Comparison of ENCODE assay signal across 1 cellular context in genomic region chr9:136441681-136442245, GRCh38.
TF ChIP-seq lines count a peak whose summit lies in the region.

No MANE protein-coding gene starts in this region.

TF ChIP-seq in HepG2, 621 proteins besides CTCF, POLR2A, EP300 and RAD21 (continued from another document and continues in another):
- TF ChIP-seq, protein P1, sequence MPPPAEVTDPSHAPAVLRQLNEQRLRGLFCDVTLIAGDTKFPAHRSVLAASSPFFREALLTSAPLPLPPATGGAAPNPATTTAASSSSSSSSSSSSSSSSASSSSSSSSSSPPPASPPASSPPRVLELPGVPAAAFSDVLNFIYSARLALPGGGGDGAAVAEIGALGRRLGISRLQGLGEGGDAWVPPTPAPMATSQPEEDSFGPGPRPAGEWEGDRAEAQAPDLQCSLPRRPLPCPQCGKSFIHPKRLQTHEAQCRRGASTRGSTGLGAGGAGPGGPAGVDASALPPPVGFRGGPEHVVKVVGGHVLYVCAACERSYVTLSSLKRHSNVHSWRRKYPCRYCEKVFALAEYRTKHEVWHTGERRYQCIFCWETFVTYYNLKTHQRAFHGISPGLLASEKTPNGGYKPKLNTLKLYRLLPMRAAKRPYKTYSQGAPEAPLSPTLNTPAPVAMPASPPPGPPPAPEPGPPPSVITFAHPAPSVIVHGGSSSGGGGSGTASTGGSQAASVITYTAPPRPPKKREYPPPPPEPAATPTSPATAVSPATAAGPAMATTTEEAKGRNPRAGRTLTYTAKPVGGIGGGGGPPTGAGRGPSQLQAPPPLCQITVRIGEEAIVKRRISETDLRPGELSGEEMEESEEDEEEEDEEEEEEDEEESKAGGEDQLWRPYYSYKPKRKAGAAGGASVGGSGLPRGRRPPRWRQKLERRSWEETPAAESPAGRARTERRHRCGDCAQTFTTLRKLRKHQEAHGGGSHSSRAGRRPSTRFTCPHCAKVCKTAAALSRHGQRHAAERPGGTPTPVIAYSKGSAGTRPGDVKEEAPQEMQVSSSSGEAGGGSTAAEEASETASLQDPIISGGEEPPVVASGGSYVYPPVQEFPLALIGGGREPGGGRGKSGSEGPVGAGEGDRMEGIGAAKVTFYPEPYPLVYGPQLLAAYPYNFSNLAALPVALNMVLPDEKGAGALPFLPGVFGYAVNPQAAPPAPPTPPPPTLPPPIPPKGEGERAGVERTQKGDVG (CRISPR knock-in tag; IDR thresholded peaks at IDR 0.05; ENCODE audit: borderline replicate concordance): no peak
- no peak for TF ChIP-seq RFX5 (IDR thresholded peaks at IDR 0.05; ENCODE audit: low read depth, low read length)
- TF ChIP-seq, protein P2, sequence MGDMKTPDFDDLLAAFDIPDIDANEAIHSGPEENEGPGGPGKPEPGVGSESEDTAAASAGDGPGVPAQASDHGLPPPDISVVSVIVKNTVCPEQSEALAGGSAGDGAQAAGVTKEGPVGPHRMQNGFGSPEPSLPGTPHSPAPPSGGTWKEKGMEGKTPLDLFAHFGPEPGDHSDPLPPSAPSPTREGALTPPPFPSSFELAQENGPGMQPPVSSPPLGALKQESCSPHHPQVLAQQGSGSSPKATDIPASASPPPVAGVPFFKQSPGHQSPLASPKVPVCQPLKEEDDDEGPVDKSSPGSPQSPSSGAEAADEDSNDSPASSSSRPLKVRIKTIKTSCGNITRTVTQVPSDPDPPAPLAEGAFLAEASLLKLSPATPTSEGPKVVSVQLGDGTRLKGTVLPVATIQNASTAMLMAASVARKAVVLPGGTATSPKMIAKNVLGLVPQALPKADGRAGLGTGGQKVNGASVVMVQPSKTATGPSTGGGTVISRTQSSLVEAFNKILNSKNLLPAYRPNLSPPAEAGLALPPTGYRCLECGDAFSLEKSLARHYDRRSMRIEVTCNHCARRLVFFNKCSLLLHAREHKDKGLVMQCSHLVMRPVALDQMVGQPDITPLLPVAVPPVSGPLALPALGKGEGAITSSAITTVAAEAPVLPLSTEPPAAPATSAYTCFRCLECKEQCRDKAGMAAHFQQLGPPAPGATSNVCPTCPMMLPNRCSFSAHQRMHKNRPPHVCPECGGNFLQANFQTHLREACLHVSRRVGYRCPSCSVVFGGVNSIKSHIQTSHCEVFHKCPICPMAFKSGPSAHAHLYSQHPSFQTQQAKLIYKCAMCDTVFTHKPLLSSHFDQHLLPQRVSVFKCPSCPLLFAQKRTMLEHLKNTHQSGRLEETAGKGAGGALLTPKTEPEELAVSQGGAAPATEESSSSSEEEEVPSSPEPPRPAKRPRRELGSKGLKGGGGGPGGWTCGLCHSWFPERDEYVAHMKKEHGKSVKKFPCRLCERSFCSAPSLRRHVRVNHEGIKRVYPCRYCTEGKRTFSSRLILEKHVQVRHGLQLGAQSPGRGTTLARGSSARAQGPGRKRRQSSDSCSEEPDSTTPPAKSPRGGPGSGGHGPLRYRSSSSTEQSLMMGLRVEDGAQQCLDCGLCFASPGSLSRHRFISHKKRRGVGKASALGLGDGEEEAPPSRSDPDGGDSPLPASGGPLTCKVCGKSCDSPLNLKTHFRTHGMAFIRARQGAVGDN (CRISPR knock-in tag; IDR thresholded peaks at IDR 0.05): peak; percentile 95
- TF ChIP-seq, protein P3, sequence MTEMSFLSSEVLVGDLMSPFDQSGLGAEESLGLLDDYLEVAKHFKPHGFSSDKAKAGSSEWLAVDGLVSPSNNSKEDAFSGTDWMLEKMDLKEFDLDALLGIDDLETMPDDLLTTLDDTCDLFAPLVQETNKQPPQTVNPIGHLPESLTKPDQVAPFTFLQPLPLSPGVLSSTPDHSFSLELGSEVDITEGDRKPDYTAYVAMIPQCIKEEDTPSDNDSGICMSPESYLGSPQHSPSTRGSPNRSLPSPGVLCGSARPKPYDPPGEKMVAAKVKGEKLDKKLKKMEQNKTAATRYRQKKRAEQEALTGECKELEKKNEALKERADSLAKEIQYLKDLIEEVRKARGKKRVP (CRISPR knock-in tag; IDR thresholded peaks at IDR 0.05): peak in 1 of 2 experiments; percentile 50; a peak in 2 of 4 replicates
- no peak for TF ChIP-seq ZNF292 (CRISPR knock-in tag; IDR thresholded peaks at IDR 0.05; ENCODE audit: borderline replicate concordance, low read depth)
- no peak for TF ChIP-seq ZNF543 (CRISPR knock-in tag; IDR thresholded peaks at IDR 0.05)
- no peak for TF ChIP-seq CHD2 (IDR thresholded peaks at IDR 0.05; ENCODE audit: low read depth, low read length)
- TF ChIP-seq ATRX (CRISPR knock-in tag; IDR thresholded peaks at IDR 0.05; ENCODE audit: borderline replicate concordance): no peak
- TF ChIP-seq, protein P4, sequence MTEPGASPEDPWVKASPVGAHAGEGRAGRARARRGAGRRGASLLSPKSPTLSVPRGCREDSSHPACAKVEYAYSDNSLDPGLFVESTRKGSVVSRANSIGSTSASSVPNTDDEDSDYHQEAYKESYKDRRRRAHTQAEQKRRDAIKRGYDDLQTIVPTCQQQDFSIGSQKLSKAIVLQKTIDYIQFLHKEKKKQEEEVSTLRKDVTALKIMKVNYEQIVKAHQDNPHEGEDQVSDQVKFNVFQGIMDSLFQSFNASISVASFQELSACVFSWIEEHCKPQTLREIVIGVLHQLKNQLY (CRISPR knock-in tag; IDR thresholded peaks at IDR 0.05): peak; percentile 51; the same call in 1 of the 2 replicates
- TF ChIP-seq, protein P5, sequence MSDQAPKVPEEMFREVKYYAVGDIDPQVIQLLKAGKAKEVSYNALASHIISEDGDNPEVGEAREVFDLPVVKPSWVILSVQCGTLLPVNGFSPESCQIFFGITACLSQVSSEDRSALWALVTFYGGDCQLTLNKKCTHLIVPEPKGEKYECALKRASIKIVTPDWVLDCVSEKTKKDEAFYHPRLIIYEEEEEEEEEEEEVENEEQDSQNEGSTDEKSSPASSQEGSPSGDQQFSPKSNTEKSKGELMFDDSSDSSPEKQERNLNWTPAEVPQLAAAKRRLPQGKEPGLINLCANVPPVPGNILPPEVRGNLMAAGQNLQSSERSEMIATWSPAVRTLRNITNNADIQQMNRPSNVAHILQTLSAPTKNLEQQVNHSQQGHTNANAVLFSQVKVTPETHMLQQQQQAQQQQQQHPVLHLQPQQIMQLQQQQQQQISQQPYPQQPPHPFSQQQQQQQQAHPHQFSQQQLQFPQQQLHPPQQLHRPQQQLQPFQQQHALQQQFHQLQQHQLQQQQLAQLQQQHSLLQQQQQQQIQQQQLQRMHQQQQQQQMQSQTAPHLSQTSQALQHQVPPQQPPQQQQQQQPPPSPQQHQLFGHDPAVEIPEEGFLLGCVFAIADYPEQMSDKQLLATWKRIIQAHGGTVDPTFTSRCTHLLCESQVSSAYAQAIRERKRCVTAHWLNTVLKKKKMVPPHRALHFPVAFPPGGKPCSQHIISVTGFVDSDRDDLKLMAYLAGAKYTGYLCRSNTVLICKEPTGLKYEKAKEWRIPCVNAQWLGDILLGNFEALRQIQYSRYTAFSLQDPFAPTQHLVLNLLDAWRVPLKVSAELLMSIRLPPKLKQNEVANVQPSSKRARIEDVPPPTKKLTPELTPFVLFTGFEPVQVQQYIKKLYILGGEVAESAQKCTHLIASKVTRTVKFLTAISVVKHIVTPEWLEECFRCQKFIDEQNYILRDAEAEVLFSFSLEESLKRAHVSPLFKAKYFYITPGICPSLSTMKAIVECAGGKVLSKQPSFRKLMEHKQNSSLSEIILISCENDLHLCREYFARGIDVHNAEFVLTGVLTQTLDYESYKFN (CRISPR knock-in tag; conservative IDR thresholded peaks at IDR 0.05): peak; percentile 28; the same call in 1 of the 2 replicates
- TF ChIP-seq FOXJ3 (CRISPR knock-in tag; IDR thresholded peaks at IDR 0.05; ENCODE audit: borderline replicate concordance): no peak
- TF ChIP-seq ZNF326 (CRISPR knock-in tag; IDR thresholded peaks at IDR 0.05; ENCODE audit: borderline replicate concordance): no peak
- no peak for TF ChIP-seq ZNF672 (CRISPR knock-in tag; IDR thresholded peaks at IDR 0.05)
- no peak for TF ChIP-seq KAT7 (CRISPR knock-in tag; IDR thresholded peaks at IDR 0.05; ENCODE audit: borderline replicate concordance)
- 0 out of 2 replicates have a peak, but pooled peaks have one; percentile 53 for TF ChIP-seq ZNF605 (CRISPR knock-in tag; IDR thresholded peaks at IDR 0.05)
- no peak for TF ChIP-seq ZNF354B (CRISPR knock-in tag; IDR thresholded peaks at IDR 0.05)
- no peak for TF ChIP-seq MTF2 (CRISPR knock-in tag; IDR thresholded peaks at IDR 0.05; ENCODE audit: borderline replicate concordance)
- TF ChIP-seq ZNF329 (CRISPR knock-in tag; IDR thresholded peaks at IDR 0.05; ENCODE audit: low read depth): no peak
- TF ChIP-seq ZFY (CRISPR knock-in tag; IDR thresholded peaks at IDR 0.05): peak; percentile 47; the same call in 1 of the 2 replicates
- no peak for TF ChIP-seq HINFP (CRISPR knock-in tag; IDR thresholded peaks at IDR 0.05; ENCODE audit: low read depth)
- no peak for TF ChIP-seq ZNF614 (CRISPR knock-in tag; IDR thresholded peaks at IDR 0.05; ENCODE audit: borderline replicate concordance)
- TF ChIP-seq PHF5A (CRISPR knock-in tag; IDR thresholded peaks at IDR 0.05; ENCODE audit: low read depth, unreplicated experiment): peak; percentile 18
- no peak for TF ChIP-seq TCF12 (IDR thresholded peaks at IDR 0.05)
- TF ChIP-seq TCF12 (CRISPR knock-in tag; IDR thresholded peaks at IDR 0.05): no peak
- TF ChIP-seq, protein P6, sequence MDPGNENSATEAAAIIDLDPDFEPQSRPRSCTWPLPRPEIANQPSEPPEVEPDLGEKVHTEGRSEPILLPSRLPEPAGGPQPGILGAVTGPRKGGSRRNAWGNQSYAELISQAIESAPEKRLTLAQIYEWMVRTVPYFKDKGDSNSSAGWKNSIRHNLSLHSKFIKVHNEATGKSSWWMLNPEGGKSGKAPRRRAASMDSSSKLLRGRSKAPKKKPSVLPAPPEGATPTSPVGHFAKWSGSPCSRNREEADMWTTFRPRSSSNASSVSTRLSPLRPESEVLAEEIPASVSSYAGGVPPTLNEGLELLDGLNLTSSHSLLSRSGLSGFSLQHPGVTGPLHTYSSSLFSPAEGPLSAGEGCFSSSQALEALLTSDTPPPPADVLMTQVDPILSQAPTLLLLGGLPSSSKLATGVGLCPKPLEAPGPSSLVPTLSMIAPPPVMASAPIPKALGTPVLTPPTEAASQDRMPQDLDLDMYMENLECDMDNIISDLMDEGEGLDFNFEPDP (CRISPR knock-in tag; conservative IDR thresholded peaks at IDR 0.05): no peak
- TF ChIP-seq ZNF749 (CRISPR knock-in tag; IDR thresholded peaks at IDR 0.05; ENCODE audit: borderline replicate concordance): no peak
- TF ChIP-seq ZSCAN29 (CRISPR knock-in tag; conservative IDR thresholded peaks at IDR 0.05): no peak
- peak; percentile 80; the same call in 1 of the 2 replicates for TF ChIP-seq ZNF574 (CRISPR knock-in tag; IDR thresholded peaks at IDR 0.05)
- no peak for TF ChIP-seq NCOR1 (IDR thresholded peaks at IDR 0.05; ENCODE audit: borderline replicate concordance, low read length)
- no peak for TF ChIP-seq SYNCRIP (IDR thresholded peaks at IDR 0.05; ENCODE audit: insufficient read depth, low read depth, low read length)
- TF ChIP-seq CCAR2 (optimal IDR thresholded peaks at IDR 0.05; ENCODE audit: low read depth, low read length): no peak
- no peak for TF ChIP-seq ZNF350 (CRISPR knock-in tag; IDR thresholded peaks at IDR 0.05; ENCODE audit: borderline replicate concordance, low read depth)
